In genomic region chr9:89657765-89658164, GRCh38 we compare ENCODE assay signal across 13 cellular contexts. TPM values are rescaled to one million over a fixed set of nuclear protein-coding genes. Genes with fewer than 3 reads are reported as not detected.
DNase-seq lines count a peak whose midpoint lies in the region; ATAC-seq and TF ChIP-seq lines count a peak whose summit lies in the region.
"Had no signal": no experiment of that assay in that cellular context is flagged by ENCODE, and none has a peak within 500 bp of the region (broad histone marks: within the 10 kb centered on the region; RNA-seq: fewer than 3 reads in every experiment).

No MANE protein-coding gene starts in this region.

- peak overlapping the region; percentile 76 for H3K4me2 ChIP-seq in KMS-11

- H3K36me3 ChIP-seq in KMS-11 (ENCODE audit: insufficient read depth) = no peaks in the 10 kb centered on the region
- H3K36me3 ChIP-seq: HAP-1 had no signal

- peak; percentile 54 for DNase-seq in NK-92 treated with Interleukin-12 subunit alpha and Interleukin-12 subunit beta, amount 100 ng/mL, for 24 hours (lab: John Stamatoyannopoulos, UW)
- no peak for DNase-seq in NK-92 (lab: John Stamatoyannopoulos, UW; ENCODE audit: unreplicated experiment)
- DNase-seq in sciatic nerve (ENCODE audit: low spot score) = peak; percentile 21
- no peak for DNase-seq in epidermal melanocyte (ENCODE audit: insufficient read length, low spot score)
- no peak for DNase-seq in ecto neural progenitor cell (ENCODE audit: low spot score)
- DNase-seq in NCI-H774 (lab: John Stamatoyannopoulos, UW) = no peak
- DNase-seq: NCI-H1048, T-cell had no signal

- peaks cover 25% of the 10 kb centered on the region for H3K4me1 ChIP-seq in KMS-11 (ENCODE audit: low read depth, poor library complexity, severe bottlenecking)

- peak overlapping the region; percentile 32; the same call in 1 of the 2 replicates for H3K9ac ChIP-seq in KMS-11

- TF ChIP-seq CTCF in KMS-11 (conservative IDR thresholded peaks at IDR 0.05; ENCODE audit: low read depth, low read length) = no peak

- H3K79me2 ChIP-seq in KMS-11 (ENCODE audit: insufficient read depth, low read depth) = no peaks in the 10 kb centered on the region

- H2AFZ ChIP-seq in KMS-11 (ENCODE audit: low read depth) = peak overlapping the region; percentile 51; the same call in 1 of the 2 replicates

- intact Hi-C loops in sciatic nerve (cut with DNase I) = no loop called here

- peak overlapping the region; percentile 20 for H3K27ac ChIP-seq in KMS-11
- H3K27ac ChIP-seq: 22Rv1, HL-60 had no signal

- no peaks in the 10 kb centered on the region for H3K27me3 ChIP-seq in KMS-11 (ENCODE audit: insufficient read depth, low read depth)

- no peak overlapping the region for H3K4me3 ChIP-seq in KMS-11 (IDR thresholded peaks at IDR 0.05; ENCODE audit: insufficient read depth, low read depth, low read length)
- H3K4me3 ChIP-seq: HAP-1 had no signal

- ATAC-seq in GM21447 (IDR thresholded peaks at IDR 0.05; ENCODE audit: unreplicated experiment) (peak; percentile 78), sciatic nerve (no peak)
- ATAC-seq: T-cell had no signal

- H4K20me1 ChIP-seq in KMS-11 (ENCODE audit: insufficient read depth) = no peaks in the 10 kb centered on the region

RNA-seq across cellular contexts. Expression of gene GADD45G, which starts 53.0 kb away (rescaled TPM):
- total RNA-seq in sciatic nerve = 3.5 TPM

Comparison
In these comparisons a context has a peak if more than half of its experiments do, and no peak if none do; other contexts are left out.
1. DNase-seq: peak in NK-92 treated with Interleukin-12 subunit alpha and Interleukin-12 subunit beta, amount 100 ng/mL, for 24 hours (single experiment) and sciatic nerve (single experiment); none in NK-92 (single experiment), epidermal melanocyte (single experiment), ecto neural progenitor cell (single experiment) and NCI-H774 (single experiment).